In genomic region chr1:77739235-77739634, GRCh38 we compare ENCODE assay signal across 20 cellular contexts.
"Had no signal": no experiment of that assay in that cellular context is flagged by ENCODE, and none has a peak within 500 bp of the region (broad histone marks: within the 10 kb centered on the region; RNA-seq: fewer than 3 reads in every experiment).

No MANE protein-coding gene starts in this region.

- ATAC-seq: body of pancreas; effector memory CD8-positive, alpha-beta T cell; heart right ventricle; left ventricle myocardium superior; stimulated activated naive CD8-positive, alpha-beta T cell treated with anti-CD3 and anti-CD28 coated beads, Interleukin-15, Interleukin-2, amounts not matched to agents 100 U/mL and 50 U/mL, for 24 hours had no signal

- DNase-seq: activated CD4-positive, alpha-beta T cell treated with anti-CD3 and anti-CD28 coated beads, Interleukin-2, amount 50 U/mL, for 48 hours; activated CD4-positive, CD25-positive, alpha-beta regulatory T cell treated with anti-CD3 and anti-CD28 coated beads, Interleukin-2, amount 50 U/mL, for 72 hours; activated gamma-delta T cell treated with Interleukin-2 at 50 U/mL for 16 hours; activated naive CD8-positive, alpha-beta T cell treated with anti-CD3 and anti-CD28 coated beads, Interleukin-2, amount 10 ng/mL, durations not matched to agents 7 days and 5 days; amygdala; body of pancreas; effector memory CD8-positive, alpha-beta T cell; esophagus squamous epithelium; heart right ventricle; left ventricle myocardium superior; stimulated activated CD4-positive, alpha-beta T cell treated with anti-CD3 and anti-CD28 coated beads, Interleukin-2, amount 100 ng/mL, for 24 hours; stimulated activated naive CD8-positive, alpha-beta T cell treated with anti-CD3 and anti-CD28 coated beads, Interleukin-15, Interleukin-2, amounts not matched to agents 100 U/mL and 50 U/mL, for 24 hours; substantia nigra; T-helper 9 cell; tibial artery had no signal

- H3K27me3 ChIP-seq: body of pancreas, esophagus squamous epithelium, heart right ventricle, neural progenitor cell, right atrium auricular region, tibial artery had no signal

- H3K27ac Mint-ChIP-seq: activated naive CD8-positive, alpha-beta T cell treated with anti-CD3 and anti-CD28 coated beads, Interleukin-2, amount 10 ng/mL, durations not matched to agents 7 days and 5 days; memory B cell; neural progenitor cell; progenitor cell of endocrine pancreas had no signal

- H3K4me1 Mint-ChIP-seq: activated naive CD8-positive, alpha-beta T cell treated with anti-CD3 and anti-CD28 coated beads, Interleukin-2, amount 10 ng/mL, durations not matched to agents 7 days and 5 days had no signal

- H3K9me3 Mint-ChIP-seq: activated naive CD8-positive, alpha-beta T cell treated with anti-CD3 and anti-CD28 coated beads, Interleukin-2, amount 10 ng/mL, durations not matched to agents 7 days and 5 days; effector memory CD8-positive, alpha-beta T cell; memory B cell; neural progenitor cell had no signal

- H3K4me3 ChIP-seq: body of pancreas, esophagus squamous epithelium, heart right ventricle, neural progenitor cell, right atrium auricular region, tibial artery had no signal

- H3K27ac ChIP-seq: body of pancreas, esophagus squamous epithelium, heart right ventricle, neural progenitor cell, right atrium auricular region, tibial artery, VCaP had no signal

- H3K9me3 ChIP-seq: body of pancreas, esophagus squamous epithelium, heart right ventricle, right atrium auricular region, tibial artery had no signal

- H3K4me1 ChIP-seq: esophagus squamous epithelium, neural progenitor cell had no signal

- H3K27me3 Mint-ChIP-seq: activated naive CD8-positive, alpha-beta T cell treated with anti-CD3 and anti-CD28 coated beads, Interleukin-2, amount 10 ng/mL, durations not matched to agents 7 days and 5 days; effector memory CD8-positive, alpha-beta T cell; memory B cell; progenitor cell of endocrine pancreas had no signal

- H3K4me3 Mint-ChIP-seq: activated naive CD8-positive, alpha-beta T cell treated with anti-CD3 and anti-CD28 coated beads, Interleukin-2, amount 10 ng/mL, durations not matched to agents 7 days and 5 days; effector memory CD8-positive, alpha-beta T cell; memory B cell; neural progenitor cell had no signal
